In genomic region chr15:99703603-99704443, GRCh38 we compare ENCODE assay signal across 8 cellular contexts. TPM values are rescaled to one million over a fixed set of nuclear protein-coding genes. Genes with fewer than 3 reads are reported as not detected.
DNase-seq lines count a peak whose midpoint lies in the region; ATAC-seq, FAIRE-seq and TF ChIP-seq lines count a peak whose summit lies in the region.

No MANE protein-coding gene starts in this region.

- no peaks in the 10 kb centered on the region for H4K20me1 ChIP-seq in H1 (replicated peaks in 1 of 2; ENCODE audit: control insufficient read depth in 1 of 2, insufficient read depth in 2 of 2, low read length in 2 of 2)

- no peak overlapping the region for H3K18ac ChIP-seq in H1 (ENCODE audit: extremely low read depth, low read length)

- H2BK20ac ChIP-seq in H1 (ENCODE audit: low read length), result no peak overlapping the region

- no peaks in the 10 kb centered on the region for H3K79me2 ChIP-seq in H1 (ENCODE audit: control insufficient read depth in 1 of 2, insufficient read depth in 2 of 2, low read length in 2 of 2)

- POLR2A ChIA-PET in H1 (lab: Charles Lee; ENCODE audit: partially characterized antibody), result interaction anchor here (0.6 to 1.2 kb wide), 5 partner anchors 13 to 298 kb away, joined by 3 to 4 read pairs (median 3); no protein-coding TSS in a partner anchor

- no peaks in the 10 kb centered on the region; the same call in 1 of the 2 replicates for H3K79me1 ChIP-seq in H1 (ENCODE audit: low read depth, low read length)

- no peak overlapping the region for H3K27ac ChIP-seq in H1 (ENCODE audit: low read depth, low read length)

- H3K23ac ChIP-seq in H1 (ENCODE audit: insufficient read length), result no peak overlapping the region

- TF ChIP-seq CTCF in D721Med (IDR thresholded peaks at IDR 0.05; ENCODE audit: insufficient read depth, missing control alignments) (peak; percentile 15), H1 (IDR thresholded peaks at IDR 0.05; ENCODE audit: control extremely low read depth in 1 of 3, insufficient read depth in 1 of 3, low read depth in 1 of 3, low read length in 3 of 3) (peak in 2 of 3 experiments; percentile 26 to 35; a peak in 2 of 4 replicates), mucosa of descending colon (IDR thresholded peaks at IDR 0.05) (no peak)

- H3K4ac ChIP-seq in H1 (replicated peaks; ENCODE audit: insufficient read length, low read depth, low read length), result no peak overlapping the region

- no peaks in the 10 kb centered on the region; a peak in 1 of 7 replicates for H3K4me1 ChIP-seq in H1 (replicated peaks in 1 of 4; ENCODE audit: control insufficient read depth in 3 of 4, insufficient read depth in 4 of 4, low read length in 3 of 4)
- peaks cover 16% of the 10 kb centered on the region for H3K4me1 ChIP-seq in mucosa of descending colon (ENCODE audit: low read depth)

- intact Hi-C loops in mucosa of descending colon (cut with DNase I, micrococcal nuclease), result loop anchor here (5.0 to 10.0 kb wide), 3 partner anchors 299 to 419 kb away; no protein-coding TSS in a partner anchor

- H4K91ac ChIP-seq in H1 (replicated peaks; ENCODE audit: insufficient read length, low read length), result no peak overlapping the region

- peak; percentile 58 for ATAC-seq in HG03442 (IDR thresholded peaks at IDR 0.05; ENCODE audit: unreplicated experiment)
- peak; percentile 72 for ATAC-seq in mucosa of descending colon

- no peaks in the 10 kb centered on the region for H3K9me3 ChIP-seq in H1 (ENCODE audit: insufficient read depth in 2 of 2, low read depth in 1 of 2, low read length in 1 of 2)
- H3K9me3 ChIP-seq in mucosa of descending colon, result no peaks in the 10 kb centered on the region

- H3K4me3 ChIP-seq in H1 (ENCODE audit: extremely low read depth in 1 of 4, insufficient read depth in 2 of 4, low read depth in 3 of 4, low read length in 4 of 4) (no peak overlapping the region), mucosa of descending colon (no peak overlapping the region)

- H4K8ac ChIP-seq in H1 (ENCODE audit: extremely low read depth, insufficient read depth, low read length), result no peak overlapping the region

- no peak overlapping the region for H3K14ac ChIP-seq in H1 (ENCODE audit: insufficient read length)

- H3K9ac ChIP-seq in H1 (replicated peaks in 1 of 4; ENCODE audit: extremely low read depth in 1 of 4, low read depth in 3 of 4, low read length in 3 of 4), result no peak overlapping the region

- CTCF ChIA-PET in H1 (lab: Charles Lee; ENCODE audit: partially characterized antibody), result interaction anchor here (0.6 to 5.7 kb wide), 70 partner anchors 8 to 603 kb away, joined by 3 to 53 read pairs (median 5); no protein-coding TSS in a partner anchor

- peak in 1 of 2 experiments; percentile 19; a peak in 2 of 4 replicates for TF ChIP-seq RAD21 in H1 (IDR thresholded peaks at IDR 0.05 in 1 of 2, conservative IDR thresholded peaks at IDR 0.05 in 1 of 2; ENCODE audit: low read depth in 2 of 2, low read length in 2 of 2)

- no peak overlapping the region for H3K4me2 ChIP-seq in H1 (ENCODE audit: insufficient read depth in 1 of 2, low read depth in 2 of 2, low read length in 2 of 2)

- TF ChIP-seq POLR2A in H1 (IDR thresholded peaks at IDR 0.05; ENCODE audit: control extremely low read depth in 1 of 2, low read depth in 2 of 2, low read length in 2 of 2), result no peak

- no peak overlapping the region for H2AK5ac ChIP-seq in H1 (ENCODE audit: low read depth, low read length)

- 52% methylated on average over 7 of the region's 7 CpGs; no CpG with 5 or more reads in 1 of the 2 experiments for WGBS in H1 (ENCODE audit: extremely low coverage in 1 of 2, insufficient coverage in 1 of 2, insufficient read length in 1 of 2, insufficient replicate concordance in 2 of 2, low coverage in 1 of 2, low lambda C conversion rate in 2 of 2, missing lambda C conversion rate in 1 of 2), 2 experiments

- no peak for DNase-seq in D721Med (ENCODE audit: insufficient read length, low spot score)
- DNase-seq in GM19239 (ENCODE audit: insufficient read length, low spot score), result no peak
- DNase-seq in SHP77 (lab: John Stamatoyannopoulos, UW), result peak; percentile 18 to 26
- no peak for DNase-seq in H1 (ENCODE audit: low read depth in 1 of 2, low spot score in 2 of 2)
- peak in 1 of 3 donors; percentile 22 for DNase-seq in mucosa of descending colon
- DNase-seq in effector CD4-positive, alpha-beta T cell, result no peak
- no peak for DNase-seq in stimulated activated CD4-positive, alpha-beta T cell treated with anti-CD3 and anti-CD28 coated beads, Interleukin-15, amount 100 ng/mL, for 24 hours

- H4K5ac ChIP-seq in H1 (ENCODE audit: insufficient read length, low read depth, low read length), result no peak overlapping the region

- H2BK12ac ChIP-seq in H1 (ENCODE audit: low read depth, low read length), result no peak overlapping the region

- H2AFZ ChIP-seq in H1 (ENCODE audit: low read length), result no peak overlapping the region

- no peak for TF ChIP-seq EP300 in H1 (IDR thresholded peaks at IDR 0.05; ENCODE audit: borderline replicate concordance in 1 of 2, low read depth in 2 of 2, low read length in 2 of 2)

- no peaks in the 10 kb centered on the region for H3K23me2 ChIP-seq in H1 (ENCODE audit: low read depth, low read length)

- H2BK5ac ChIP-seq in H1 (ENCODE audit: low read depth, low read length), result no peak overlapping the region

- no peaks in the 10 kb centered on the region for H3K27me3 ChIP-seq in H1 (replicated peaks in 1 of 4; ENCODE audit: control insufficient read depth in 3 of 4, extremely low read depth in 1 of 4, insufficient read depth in 3 of 4, low read length in 3 of 4)

- no peak overlapping the region for H3K56ac ChIP-seq in H1 (replicated peaks; ENCODE audit: insufficient read length, low read depth, low read length)

- no peak for FAIRE-seq in D721Med (lab: Jason Lieb, UNC)
- FAIRE-seq in GM19239 (lab: Jason Lieb, UNC), result peak; percentile 67
- peak; percentile 36 for FAIRE-seq in H1 (lab: Jason Lieb, UNC)

- H3K36me3 ChIP-seq in H1 (ENCODE audit: control insufficient read depth in 2 of 4, insufficient read depth in 4 of 4, low read length in 3 of 4) (peaks cover 0 to 6% (median 0%) of the 10 kb centered on the region in 4 experiments; a peak in 2 of 8 replicates), mucosa of descending colon (ENCODE audit: low read depth) (no peaks in the 10 kb centered on the region)

- no peak overlapping the region for H2BK15ac ChIP-seq in H1 (ENCODE audit: low read length)

- H2BK120ac ChIP-seq in H1 (replicated peaks; ENCODE audit: low read depth, low read length), result no peak overlapping the region

TF ChIP-seq in H1, 55 proteins besides CTCF, POLR2A, EP300 and RAD21 (continues in another document):
- peak; percentile 90 for TF ChIP-seq JUN (IDR thresholded peaks at IDR 0.05; ENCODE audit: low read depth, low read length)
- TF ChIP-seq POU5F1 (IDR thresholded peaks at IDR 0.05; ENCODE audit: low read depth, low read length), result no peak
- TF ChIP-seq CEBPB (IDR thresholded peaks at IDR 0.05; ENCODE audit: low read depth, low read length), result peak; percentile 54; the same call in 1 of the 2 replicates
- TF ChIP-seq JUND (IDR thresholded peaks at IDR 0.05; ENCODE audit: low read length), result peak; percentile 81
- TF ChIP-seq YY1 (IDR thresholded peaks at IDR 0.05; ENCODE audit: low read depth, low read length), result no peak
- TF ChIP-seq MAFK (IDR thresholded peaks at IDR 0.05; ENCODE audit: low read depth, low read length), result no peak
- no peak for TF ChIP-seq ZNF274 (IDR thresholded peaks at IDR 0.05; ENCODE audit: borderline replicate concordance, extremely low read depth, low read length)
- TF ChIP-seq, protein P1, sequence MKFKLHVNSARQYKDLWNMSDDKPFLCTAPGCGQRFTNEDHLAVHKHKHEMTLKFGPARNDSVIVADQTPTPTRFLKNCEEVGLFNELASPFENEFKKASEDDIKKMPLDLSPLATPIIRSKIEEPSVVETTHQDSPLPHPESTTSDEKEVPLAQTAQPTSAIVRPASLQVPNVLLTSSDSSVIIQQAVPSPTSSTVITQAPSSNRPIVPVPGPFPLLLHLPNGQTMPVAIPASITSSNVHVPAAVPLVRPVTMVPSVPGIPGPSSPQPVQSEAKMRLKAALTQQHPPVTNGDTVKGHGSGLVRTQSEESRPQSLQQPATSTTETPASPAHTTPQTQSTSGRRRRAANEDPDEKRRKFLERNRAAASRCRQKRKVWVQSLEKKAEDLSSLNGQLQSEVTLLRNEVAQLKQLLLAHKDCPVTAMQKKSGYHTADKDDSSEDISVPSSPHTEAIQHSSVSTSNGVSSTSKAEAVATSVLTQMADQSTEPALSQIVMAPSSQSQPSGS (IDR thresholded peaks at IDR 0.05; ENCODE audit: low read length), result peak; percentile 98

RNA-seq across cellular contexts. Expression of gene LYSMD4, which starts 29.4 kb away (rescaled TPM):
- 16.0 and 17.5 TPM in 2 replicates for total RNA-seq in H1 (2021; fragmentation: NEBNext Ultra II Directional; extraction: Animal tissue kit (Norgen Biotek cat#: 25700))
- polyA plus RNA-seq in H1 (2011; rRNA removed), result 7.5 and 11.3 TPM in 2 replicates
- polyA plus RNA-seq in H1 (2011; cell fraction: cytosol; rRNA removed), result 13.6 TPM
- 27.5 TPM for polyA plus RNA-seq in H1 (2011; cell fraction: nucleus; rRNA removed)
- 12.1 to 14.4 TPM (median 13.3 TPM) in 4 replicates for polyA plus RNA-seq in H1 (2012, experiment 1 of 2)
- polyA plus RNA-seq in H1 (2012, experiment 2 of 2), result 8.9 TPM
- 12.4 TPM for polyA plus RNA-seq in H1 (2013, experiment 1 of 2)
- polyA plus RNA-seq in H1 (2013, experiment 2 of 2), result 10.9 TPM
- 11.8 and 12.3 TPM in 2 replicates for polyA minus RNA-seq in H1 (2011; rRNA and poly(A)+ RNA removed)
- 5.9 TPM for polyA minus RNA-seq in H1 (2011; cell fraction: cytosol; rRNA and poly(A)+ RNA removed)
- polyA minus RNA-seq in H1 (2011; cell fraction: nucleus; rRNA and poly(A)+ RNA removed), result 19.0 TPM
- total RNA-seq in mucosa of descending colon, result 10 to 100 TPM in 2 of 3 donors, 1 to 10 TPM in 1; 6.4 to 15.6 (median 13.4) TPM

Comparison
In these comparisons a context has a peak if more than half of its experiments do, and no peak if none do; other contexts are left out.
1. DNase-seq: peak in SHP77 (2 of 2); none in D721Med (single experiment), GM19239 (single experiment), H1 (0 of 2), effector CD4-positive, alpha-beta T cell (single experiment) and stimulated activated CD4-positive, alpha-beta T cell treated with anti-CD3 and anti-CD28 coated beads, Interleukin-15, amount 100 ng/mL, for 24 hours (single experiment).